ENCODE assay signal across 29 cellular contexts in the genomic region with DNA sequence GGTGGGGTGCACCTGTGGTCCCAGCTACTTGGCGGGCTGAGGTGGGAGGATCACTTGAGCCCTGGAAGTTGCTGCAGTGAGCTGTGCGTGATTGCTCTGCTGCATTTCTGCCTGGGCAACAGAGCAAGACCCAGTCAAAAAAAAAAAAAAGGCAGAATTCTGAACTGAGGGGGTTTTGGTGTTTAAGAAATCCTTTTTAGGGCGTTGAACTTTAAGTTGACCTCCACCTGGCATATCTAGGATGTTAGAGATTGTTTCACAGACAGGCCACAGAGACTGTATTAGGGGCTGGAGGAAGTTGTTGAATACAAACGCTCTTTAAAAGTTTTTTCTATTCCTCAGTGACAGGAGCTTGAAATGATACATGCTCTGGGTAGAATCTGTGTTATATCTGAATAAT.
"Had no signal": no experiment of that assay in that cellular context is flagged by ENCODE, and none has a peak within 500 bp of the region (broad histone marks: within the 10 kb centered on the region; RNA-seq: fewer than 3 reads in every experiment).

No MANE protein-coding gene starts in this region.

- H3K27me3 Mint-ChIP-seq: activated CD8-positive, alpha-beta T cell treated with anti-CD3 and anti-CD28 coated beads for 36 hours; activated naive CD8-positive, alpha-beta T cell treated with anti-CD3 and anti-CD28 coated beads for 36 hours; activated T-helper 17 cell treated with anti-CD3 and anti-CD28 coated beads, Interleukin-2, amount 50 U/mL, for 72 hours; naive thymus-derived CD4-positive, alpha-beta T cell; progenitor cell of endocrine pancreas; T-helper 17 cell had no signal

- DNase-seq: activated CD4-positive, alpha-beta T cell treated with anti-CD3 and anti-CD28 coated beads, Interleukin-2, amount 50 U/mL, for 1 hour; activated CD8-positive, alpha-beta T cell treated with anti-CD3 and anti-CD28 coated beads for 36 hours; activated naive CD4-positive, alpha-beta T cell; activated naive CD8-positive, alpha-beta T cell treated with anti-CD3 and anti-CD28 coated beads for 36 hours; activated T-cell treated with anti-CD3 and anti-CD28 coated beads, Interleukin-2, amount 50 U/mL, for 4 hours; adrenal gland; brain microvascular endothelial cell; caudate nucleus; foreskin fibroblast; head of caudate nucleus; hypothalamus; immature natural killer cell; kidney; left colon; mammary epithelial cell; naive thymus-derived CD4-positive, alpha-beta T cell; ovary; right lobe of liver; stimulated activated CD4-positive, alpha-beta T cell treated with anti-CD3 and anti-CD28 coated beads, Interleukin-2, amount 100 ng/mL, for 48 hours; stomach; T-helper 17 cell; T1000; thyroid gland; upper lobe of right lung had no signal

- H3K9me3 Mint-ChIP-seq: activated CD8-positive, alpha-beta T cell treated with anti-CD3 and anti-CD28 coated beads for 36 hours; activated naive CD8-positive, alpha-beta T cell treated with anti-CD3 and anti-CD28 coated beads for 36 hours; activated T-cell treated with anti-CD3 and anti-CD28 coated beads, Interleukin-2, amount 50 U/mL, for 4 hours; activated T-helper 17 cell treated with anti-CD3 and anti-CD28 coated beads, Interleukin-2, amount 50 U/mL, for 72 hours; immature natural killer cell; mesothelial cell of epicardium; naive thymus-derived CD4-positive, alpha-beta T cell had no signal

- H3K27me3 ChIP-seq: adrenal gland, ascending aorta, brain microvascular endothelial cell, ovary, right lobe of liver, stomach, thyroid gland, upper lobe of right lung had no signal

- H3K36me3 ChIP-seq: ovary had no signal

- H3K4me1 Mint-ChIP-seq: activated naive CD8-positive, alpha-beta T cell treated with anti-CD3 and anti-CD28 coated beads for 36 hours; activated T-helper 17 cell treated with anti-CD3 and anti-CD28 coated beads, Interleukin-2, amount 50 U/mL, for 72 hours; immature natural killer cell; mesothelial cell of epicardium; naive thymus-derived CD4-positive, alpha-beta T cell; T-helper 17 cell had no signal

- H3K9me3 ChIP-seq: adrenal gland, ascending aorta, ovary, right lobe of liver, stomach, thyroid gland, upper lobe of right lung had no signal

- H3K4me3 ChIP-seq: adrenal gland, ascending aorta, ovary, right lobe of liver, stomach, thyroid gland, upper lobe of right lung had no signal

- H3K4me1 ChIP-seq: adrenal gland, ascending aorta, right lobe of liver, thyroid gland, upper lobe of right lung had no signal

- H3K27ac Mint-ChIP-seq: activated CD8-positive, alpha-beta T cell treated with anti-CD3 and anti-CD28 coated beads for 36 hours; activated naive CD8-positive, alpha-beta T cell treated with anti-CD3 and anti-CD28 coated beads for 36 hours; activated T-helper 17 cell treated with anti-CD3 and anti-CD28 coated beads, Interleukin-2, amount 50 U/mL, for 72 hours; immature natural killer cell; mesothelial cell of epicardium; naive thymus-derived CD4-positive, alpha-beta T cell; progenitor cell of endocrine pancreas; T-helper 17 cell had no signal

- H3K27ac ChIP-seq: adrenal gland, ascending aorta, brain microvascular endothelial cell, ovary, right lobe of liver, stomach, thyroid gland, upper lobe of right lung had no signal

- ATAC-seq: activated CD8-positive, alpha-beta T cell treated with anti-CD3 and anti-CD28 coated beads for 36 hours; activated T-cell treated with anti-CD3 and anti-CD28 coated beads, Interleukin-2, amount 50 U/mL, for 4 hours; activated T-helper 17 cell treated with anti-CD3 and anti-CD28 coated beads, Interleukin-2, amount 50 U/mL, for 72 hours; esophagus mucosa; left colon; naive thymus-derived CD4-positive, alpha-beta T cell; right lobe of liver; T-helper 17 cell; upper lobe of right lung had no signal

- H3K4me3 Mint-ChIP-seq: activated CD8-positive, alpha-beta T cell treated with anti-CD3 and anti-CD28 coated beads for 36 hours; activated naive CD8-positive, alpha-beta T cell treated with anti-CD3 and anti-CD28 coated beads for 36 hours; activated T-cell treated with anti-CD3 and anti-CD28 coated beads, Interleukin-2, amount 50 U/mL, for 4 hours; activated T-helper 17 cell treated with anti-CD3 and anti-CD28 coated beads, Interleukin-2, amount 50 U/mL, for 72 hours; immature natural killer cell; mesothelial cell of epicardium; naive thymus-derived CD4-positive, alpha-beta T cell; T-helper 17 cell had no signal
